ENCODE assay signal across 10 cellular contexts in the genomic region with DNA sequence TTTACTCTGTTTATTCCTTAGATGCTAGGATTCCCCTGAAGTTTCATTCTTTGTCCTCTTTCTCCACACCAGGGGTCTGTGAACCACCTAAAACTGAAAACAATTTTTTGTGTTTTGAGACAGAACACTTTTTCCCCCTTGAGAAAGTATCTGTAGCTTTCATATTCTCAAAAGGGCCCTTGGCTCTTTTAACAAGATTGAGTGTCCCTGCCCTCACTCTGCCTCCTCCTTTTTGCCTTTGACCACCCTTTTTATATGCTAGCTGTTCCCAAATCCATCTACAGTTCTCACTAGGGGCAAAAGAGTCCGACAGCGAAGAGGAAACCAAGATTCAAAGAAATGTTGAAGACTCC. TPM values are rescaled to one million over a fixed set of nuclear protein-coding genes. Genes with fewer than 3 reads are reported as not detected.
A peak's percentile ranks its signal among the peaks of the same experiment; 100 is the strongest.
DNase-seq lines count a peak whose midpoint lies in the region; ATAC-seq and TF ChIP-seq lines count a peak whose summit lies in the region.
"Had no signal": no experiment of that assay in that cellular context is flagged by ENCODE, and none has a peak within 500 bp of the region (broad histone marks: within the 10 kb centered on the region; RNA-seq: fewer than 3 reads in every experiment).

No MANE protein-coding gene starts in this region.

- H3K36me3 ChIP-seq in BE2C (peaks cover 5% of the 10 kb centered on the region; the same call in 1 of the 2 replicates), Karpas-422 (ENCODE audit: insufficient read depth, low read length) (peaks cover 24% of the 10 kb centered on the region)

- H3K27me3 Mint-ChIP-seq in dendritic cell treated with granulocyte-macrophage colony-stimulating factor and Interleukin-4, amounts not matched to agents 40 ng/mL and 50 ng/mL, for 4 days: peaks cover 2% of the 10 kb centered on the region
- H3K27me3 Mint-ChIP-seq in natural killer cell treated with Interleukin-12 subunit alpha and Interleukin-12 subunit beta and Interleukin-15 and Interleukin-18, amount 100 ng/mL, for 72 hours: peaks cover 0 to 4% of the 10 kb centered on the region in 2 donors

- H4K20me1 ChIP-seq in Karpas-422 (ENCODE audit: insufficient read depth, low read depth, low read length): no peaks in the 10 kb centered on the region

- H3K9me3 Mint-ChIP-seq in dendritic cell treated with granulocyte-macrophage colony-stimulating factor and Interleukin-4, amounts not matched to agents 40 ng/mL and 50 ng/mL, for 4 days: no peaks in the 10 kb centered on the region
- no peaks in the 10 kb centered on the region for H3K9me3 Mint-ChIP-seq in natural killer cell treated with Interleukin-12 subunit alpha and Interleukin-12 subunit beta and Interleukin-15 and Interleukin-18, amount 100 ng/mL, for 72 hours

- intact Hi-C loops in dendritic cell treated with granulocyte-macrophage colony-stimulating factor and Interleukin-4, amounts not matched to agents 40 ng/mL and 50 ng/mL, for 4 days (cut with micrococcal nuclease): loop anchor here (2.0 to 10.0 kb wide), 4 partner anchors 198 to 880 kb away; a partner anchor contains a TSS

- H3K4me1 Mint-ChIP-seq in dendritic cell treated with granulocyte-macrophage colony-stimulating factor and Interleukin-4, amounts not matched to agents 40 ng/mL and 50 ng/mL, for 4 days (ENCODE audit: low read depth): peaks cover 31% of the 10 kb centered on the region
- H3K4me1 Mint-ChIP-seq in natural killer cell treated with Interleukin-12 subunit alpha and Interleukin-12 subunit beta and Interleukin-15 and Interleukin-18, amount 100 ng/mL, for 72 hours (ENCODE audit: low read depth in 2 of 2): peaks cover 26 to 31% of the 10 kb centered on the region in 2 donors

- H3K4me3 Mint-ChIP-seq in dendritic cell treated with granulocyte-macrophage colony-stimulating factor and Interleukin-4, amounts not matched to agents 40 ng/mL and 50 ng/mL, for 4 days: peak overlapping the region; percentile 93
- H3K4me3 Mint-ChIP-seq in natural killer cell treated with Interleukin-12 subunit alpha and Interleukin-12 subunit beta and Interleukin-15 and Interleukin-18, amount 100 ng/mL, for 72 hours: peak overlapping the region; percentile 89

- H3K4me1 ChIP-seq in BE2C (no peaks in the 10 kb centered on the region), Karpas-422 (ENCODE audit: low read length) (peaks cover 37% of the 10 kb centered on the region)

- no peak for ATAC-seq in natural killer cell treated with Interleukin-12 subunit alpha and Interleukin-12 subunit beta and Interleukin-15 and Interleukin-18, amount 100 ng/mL, for 72 hours
- no peak for ATAC-seq in GM21528 (IDR thresholded peaks at IDR 0.05; ENCODE audit: low FRiP score, unreplicated experiment)

- TF ChIP-seq CTCF in BE2C (IDR thresholded peaks at IDR 0.05; ENCODE audit: low read depth, low read length): no peak

- peaks cover 19% of the 10 kb centered on the region for H3K36me3 Mint-ChIP-seq in dendritic cell treated with granulocyte-macrophage colony-stimulating factor and Interleukin-4, amounts not matched to agents 40 ng/mL and 50 ng/mL, for 4 days (ENCODE audit: low read depth)
- peaks cover 9% of the 10 kb centered on the region for H3K36me3 Mint-ChIP-seq in natural killer cell treated with Interleukin-12 subunit alpha and Interleukin-12 subunit beta and Interleukin-15 and Interleukin-18, amount 100 ng/mL, for 72 hours

- no peaks in the 10 kb centered on the region for H3K9me2 ChIP-seq in Karpas-422 (replicated peaks; ENCODE audit: insufficient read depth, low read length)

- H3K9me3 ChIP-seq in BE2C (no peaks in the 10 kb centered on the region), Karpas-422 (ENCODE audit: low read length) (no peaks in the 10 kb centered on the region; the same call in 1 of the 2 replicates)

- DNase-seq in BE2C: no peak
- peak; percentile 51 for DNase-seq in Karpas-422
- DNase-seq in natural killer cell treated with Interleukin-12 subunit alpha and Interleukin-12 subunit beta and Interleukin-15 and Interleukin-18, amount 100 ng/mL, for 72 hours (ENCODE audit: low spot score): no peak
- DNase-seq in NCI-H510A (lab: John Stamatoyannopoulos, UW): no peak
- DNase-seq in AG20443 (ENCODE audit: low spot score): no peak
- no peak for DNase-seq in globus pallidus (ENCODE audit: low spot score)
- DNase-seq: stimulated activated CD4-positive, alpha-beta T cell treated with anti-CD3 and anti-CD28 coated beads, Interleukin-4, amount 100 ng/mL, for 1 hour; T-helper 9 cell had no signal

- peak overlapping the region; percentile 74 for H3K9ac ChIP-seq in Karpas-422 (ENCODE audit: low read length)

- H3K4me3 ChIP-seq in BE2C (ENCODE audit: low read depth, low read length) (peak overlapping the region; percentile 63), Karpas-422 (ENCODE audit: low read length) (peak overlapping the region; percentile 86)

- H3K4me2 ChIP-seq in Karpas-422 (ENCODE audit: low read depth, low read length, poor library complexity, severe bottlenecking): peak overlapping the region; percentile 92

- H2AFZ ChIP-seq in Karpas-422 (ENCODE audit: low read length): peak overlapping the region; percentile 96

- no peak overlapping the region for H3K27ac ChIP-seq in Karpas-422 (ENCODE audit: low read length)

- H3K79me2 ChIP-seq in Karpas-422 (ENCODE audit: low read length): peaks cover 39% of the 10 kb centered on the region

- H3K27me3 ChIP-seq in BE2C: no peaks in the 10 kb centered on the region
- H3K27me3 ChIP-seq in Karpas-422 (ENCODE audit: low read length): no peaks in the 10 kb centered on the region

- H3K27ac Mint-ChIP-seq in dendritic cell treated with granulocyte-macrophage colony-stimulating factor and Interleukin-4, amounts not matched to agents 40 ng/mL and 50 ng/mL, for 4 days: peak overlapping the region; percentile 96
- H3K27ac Mint-ChIP-seq in natural killer cell treated with Interleukin-12 subunit alpha and Interleukin-12 subunit beta and Interleukin-15 and Interleukin-18, amount 100 ng/mL, for 72 hours: peak overlapping the region; percentile 55 to 86

RNA-seq across cellular contexts. Expression of a gene that starts 0.9 kb away (rescaled TPM):
- 31.3 TPM for polyA plus RNA-seq in BE2C (2012; ENCODE audit: insufficient read depth, insufficient read length, low read depth)
- total RNA-seq in Karpas-422 (2014; rRNA removed; shearing (Covaris generic); ENCODE audit: low replicate concordance): 32.2 and 48.7 TPM in 2 replicates
- total RNA-seq in natural killer cell treated with Interleukin-12 subunit alpha and Interleukin-12 subunit beta and Interleukin-15 and Interleukin-18, amount 100 ng/mL, for 72 hours: 10 to 100 TPM; 23.7 to 34.3 TPM
